Comparison of ENCODE assay signal across 2 cellular contexts in the genomic region with DNA sequence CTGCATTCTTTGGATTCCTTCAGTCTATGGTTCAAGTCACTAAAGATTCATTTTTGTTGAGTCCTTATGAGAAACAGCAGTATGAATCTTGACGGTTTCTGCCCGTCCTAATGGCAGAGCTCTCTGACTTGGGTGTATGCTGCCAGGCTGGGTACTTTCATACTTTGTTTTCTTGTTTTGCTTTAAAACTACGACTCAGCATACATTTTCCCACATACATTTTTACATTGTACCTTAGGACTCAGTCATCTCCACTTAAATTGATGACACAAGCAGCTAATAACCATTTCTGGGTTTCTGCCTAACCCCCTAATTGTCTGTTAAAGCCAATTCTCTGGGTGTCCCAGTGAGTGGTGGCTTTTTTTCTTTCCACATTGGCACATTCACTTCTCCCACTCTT.
TF ChIP-seq lines count a peak whose summit lies in the region.

No MANE protein-coding gene starts in this region.

TF ChIP-seq in GM12878, 131 proteins besides CTCF, POLR2A, EP300 and RAD21 (continues in another document):
- TF ChIP-seq REST (IDR thresholded peaks at IDR 0.05; ENCODE audit: low read depth, low read length): no peak
- TF ChIP-seq CBX3 (IDR thresholded peaks at IDR 0.05; ENCODE audit: borderline replicate concordance, low read depth): no peak
- TF ChIP-seq E2F4 (IDR thresholded peaks at IDR 0.05; ENCODE audit: low read depth, low read length): no peak
- TF ChIP-seq WRNIP1 (IDR thresholded peaks at IDR 0.05; ENCODE audit: borderline replicate concordance, low read depth, low read length): no peak
- no peak for TF ChIP-seq SPI1 (IDR thresholded peaks at IDR 0.05; ENCODE audit: borderline replicate concordance, insufficient read depth, low read depth, low read length)
- TF ChIP-seq, protein P1, sequence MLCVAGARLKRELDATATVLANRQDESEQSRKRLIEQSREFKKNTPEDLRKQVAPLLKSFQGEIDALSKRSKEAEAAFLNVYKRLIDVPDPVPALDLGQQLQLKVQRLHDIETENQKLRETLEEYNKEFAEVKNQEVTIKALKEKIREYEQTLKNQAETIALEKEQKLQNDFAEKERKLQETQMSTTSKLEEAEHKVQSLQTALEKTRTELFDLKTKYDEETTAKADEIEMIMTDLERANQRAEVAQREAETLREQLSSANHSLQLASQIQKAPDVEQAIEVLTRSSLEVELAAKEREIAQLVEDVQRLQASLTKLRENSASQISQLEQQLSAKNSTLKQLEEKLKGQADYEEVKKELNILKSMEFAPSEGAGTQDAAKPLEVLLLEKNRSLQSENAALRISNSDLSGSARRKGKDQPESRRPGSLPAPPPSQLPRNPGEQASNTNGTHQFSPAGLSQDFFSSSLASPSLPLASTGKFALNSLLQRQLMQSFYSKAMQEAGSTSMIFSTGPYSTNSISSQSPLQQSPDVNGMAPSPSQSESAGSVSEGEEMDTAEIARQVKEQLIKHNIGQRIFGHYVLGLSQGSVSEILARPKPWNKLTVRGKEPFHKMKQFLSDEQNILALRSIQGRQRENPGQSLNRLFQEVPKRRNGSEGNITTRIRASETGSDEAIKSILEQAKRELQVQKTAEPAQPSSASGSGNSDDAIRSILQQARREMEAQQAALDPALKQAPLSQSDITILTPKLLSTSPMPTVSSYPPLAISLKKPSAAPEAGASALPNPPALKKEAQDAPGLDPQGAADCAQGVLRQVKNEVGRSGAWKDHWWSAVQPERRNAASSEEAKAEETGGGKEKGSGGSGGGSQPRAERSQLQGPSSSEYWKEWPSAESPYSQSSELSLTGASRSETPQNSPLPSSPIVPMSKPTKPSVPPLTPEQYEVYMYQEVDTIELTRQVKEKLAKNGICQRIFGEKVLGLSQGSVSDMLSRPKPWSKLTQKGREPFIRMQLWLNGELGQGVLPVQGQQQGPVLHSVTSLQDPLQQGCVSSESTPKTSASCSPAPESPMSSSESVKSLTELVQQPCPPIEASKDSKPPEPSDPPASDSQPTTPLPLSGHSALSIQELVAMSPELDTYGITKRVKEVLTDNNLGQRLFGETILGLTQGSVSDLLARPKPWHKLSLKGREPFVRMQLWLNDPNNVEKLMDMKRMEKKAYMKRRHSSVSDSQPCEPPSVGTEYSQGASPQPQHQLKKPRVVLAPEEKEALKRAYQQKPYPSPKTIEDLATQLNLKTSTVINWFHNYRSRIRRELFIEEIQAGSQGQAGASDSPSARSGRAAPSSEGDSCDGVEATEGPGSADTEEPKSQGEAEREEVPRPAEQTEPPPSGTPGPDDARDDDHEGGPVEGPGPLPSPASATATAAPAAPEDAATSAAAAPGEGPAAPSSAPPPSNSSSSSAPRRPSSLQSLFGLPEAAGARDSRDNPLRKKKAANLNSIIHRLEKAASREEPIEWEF (IDR thresholded peaks at IDR 0.05; ENCODE audit: insufficient replicate concordance, low read depth, low read length): no peak
- TF ChIP-seq LARP7 (IDR thresholded peaks at IDR 0.05): no peak
- no peak for TF ChIP-seq BACH1 (IDR thresholded peaks at IDR 0.05; ENCODE audit: borderline replicate concordance)
- TF ChIP-seq FOXK2 (IDR thresholded peaks at IDR 0.05): no peak

TF ChIP-seq in GM23338, 12 proteins besides CTCF, POLR2A, EP300 and RAD21:
- TF ChIP-seq POLR2AphosphoS5 (IDR thresholded peaks at IDR 0.05; ENCODE audit: low read depth) (no peak), CREB1 (CRISPR knock-in tag; IDR thresholded peaks at IDR 0.05; ENCODE audit: low read depth) (no peak), EZH2 (IDR thresholded peaks at IDR 0.05; ENCODE audit: low read depth, unreplicated experiment) (no peak), ZNF331 (CRISPR knock-in tag; IDR thresholded peaks at IDR 0.05; ENCODE audit: low read depth) (no peak), ZNF114 (CRISPR knock-in tag; IDR thresholded peaks at IDR 0.05) (no peak), REST (IDR thresholded peaks at IDR 0.05; ENCODE audit: unreplicated experiment) (no peak), ETS1 (IDR thresholded peaks at IDR 0.05) (no peak), JUNB (IDR thresholded peaks at IDR 0.05; ENCODE audit: unreplicated experiment) (no peak), EZH2phosphoT487 (IDR thresholded peaks at IDR 0.05; ENCODE audit: unreplicated experiment) (no peak), ZNF462 (CRISPR knock-in tag; IDR thresholded peaks at IDR 0.05) (no peak), NANOG (IDR thresholded peaks at IDR 0.05; ENCODE audit: borderline replicate concordance) (no peak), STAT1 (IDR thresholded peaks at IDR 0.05; ENCODE audit: unreplicated experiment) (no peak)
TF ChIP-seq in GM23338: peak in this region for 0.
